In genomic region chr1:161019767-161020572, GRCh38 we compare ENCODE assay signal across 8 cellular contexts. TPM values are rescaled to one million over a fixed set of nuclear protein-coding genes. Genes with fewer than 3 reads are reported as not detected.
A peak's percentile ranks its signal among the peaks of the same experiment; 100 is the strongest.
DNase-seq lines count a peak whose midpoint lies in the region; ATAC-seq and TF ChIP-seq lines count a peak whose summit lies in the region.

No MANE protein-coding gene starts in this region.

- no peak overlapping the region for H4K91ac ChIP-seq in IMR-90 (ENCODE audit: insufficient read depth, low read depth, low read length)

- H4K8ac ChIP-seq in IMR-90 (ENCODE audit: low read depth in 2 of 2, low read length in 2 of 2) = no peak overlapping the region

- peaks cover 28% of the 10 kb centered on the region for H3K27me3 ChIP-seq in IMR-90 (ENCODE audit: control insufficient read depth, insufficient read depth, low read length)
- H3K27me3 ChIP-seq in iPS DF 6.9 (ENCODE audit: control insufficient read depth, insufficient read depth, low read length) = no peaks in the 10 kb centered on the region
- H3K27me3 ChIP-seq in spleen (replicated peaks in 1 of 7) = no peaks in the 10 kb centered on the region

- POLR2A ChIA-PET in IMR-90 (lab: Charles Lee; ENCODE audit: unreplicated experiment) = no interaction called here

- peak; percentile 31 for ATAC-seq in IMR-90 (ENCODE audit: low read depth)
- no peak for ATAC-seq in GM18519 (IDR thresholded peaks at IDR 0.05; ENCODE audit: low FRiP score, unreplicated experiment)

- H3K14ac ChIP-seq in IMR-90 (replicated peaks; ENCODE audit: low read depth, low read length) = no peak overlapping the region

- no peak overlapping the region for H2BK120ac ChIP-seq in IMR-90 (ENCODE audit: low read depth, low read length)

- BruUV-seq in IMR-90 (replicated peaks; lab: Mats Ljungman, UMichigan) = no TSS peak

- H3K9me3 Mint-ChIP-seq in activated naive CD8-positive, alpha-beta T cell (ENCODE audit: low read depth) = no peaks in the 10 kb centered on the region

- H3K56ac ChIP-seq in IMR-90 (ENCODE audit: extremely low read depth, insufficient read depth, low read length) = no peak overlapping the region

- H3K9me1 ChIP-seq in IMR-90 (ENCODE audit: insufficient read depth, low read length) = peaks cover 6% of the 10 kb centered on the region; the same call in 1 of the 2 replicates

- no peaks in the 10 kb centered on the region for H3K79me1 ChIP-seq in IMR-90 (ENCODE audit: low read depth in 1 of 2, low read length in 2 of 2)

- no peaks in the 10 kb centered on the region for H3K9me3 ChIP-seq in IMR-90 (ENCODE audit: control insufficient read depth, insufficient read depth, low read length)
- no peaks in the 10 kb centered on the region for H3K9me3 ChIP-seq in iPS DF 6.9 (ENCODE audit: control insufficient read depth, insufficient read depth, low read length)
- no peaks in the 10 kb centered on the region for H3K9me3 ChIP-seq in spleen

- no peak for TF ChIP-seq RAD21 in IMR-90 (IDR thresholded peaks at IDR 0.05; ENCODE audit: low read length)

- H3K36me3 ChIP-seq in IMR-90 (ENCODE audit: control insufficient read depth, insufficient read depth, low read length) (no peaks in the 10 kb centered on the region), iPS DF 6.9 (ENCODE audit: control insufficient read depth, insufficient read depth, low read length) (no peaks in the 10 kb centered on the region), spleen (no peaks in the 10 kb centered on the region)

- peak overlapping the region; percentile 99 for H3K4me2 ChIP-seq in IMR-90 (ENCODE audit: low read depth, low read length)

- H3K4me1 ChIP-seq in IMR-90 (ENCODE audit: control insufficient read depth, insufficient read depth, low read length) (peaks cover 3% of the 10 kb centered on the region; the same call in 1 of the 2 replicates), iPS DF 6.9 (ENCODE audit: control insufficient read depth, insufficient read depth, low read length) (peaks cover 3% of the 10 kb centered on the region), spleen (peaks cover 2 to 68% (median 46%) of the 10 kb centered on the region in 6 donors)

- H2BK20ac ChIP-seq in IMR-90 (ENCODE audit: low read depth, low read length) = no peak overlapping the region

- no peaks in the 10 kb centered on the region for H3K36me3 Mint-ChIP-seq in activated naive CD8-positive, alpha-beta T cell

- H3K4me3 ChIP-seq in IMR-90 (ENCODE audit: insufficient read depth, low read depth, low read length) (peak overlapping the region; percentile 58), iPS DF 6.9 (ENCODE audit: low read length) (peak overlapping the region; percentile 74; the same call in 1 of the 2 replicates), spleen (peak overlapping the region; percentile 56 to 86 (median 66))

- no peak overlapping the region for H2BK15ac ChIP-seq in IMR-90 (ENCODE audit: low read depth, low read length)

- peak overlapping the region; percentile 29 for H3K27ac Mint-ChIP-seq in activated naive CD8-positive, alpha-beta T cell

- no peak overlapping the region for H3K9ac ChIP-seq in IMR-90 (ENCODE audit: low read depth, low read length)

- TF ChIP-seq POLR2A in IMR-90 (IDR thresholded peaks at IDR 0.05; ENCODE audit: low read depth, low read length) (no peak), spleen (IDR thresholded peaks at IDR 0.05) (no peak)

- no peak overlapping the region for H2AK9ac ChIP-seq in IMR-90 (replicated peaks; ENCODE audit: low read depth, low read length, poor library complexity)

- no peaks in the 10 kb centered on the region for H3K27me3 Mint-ChIP-seq in activated naive CD8-positive, alpha-beta T cell

- intact Hi-C loops in IMR-90 (cut with micrococcal nuclease) = no loop called here
- intact Hi-C loops in spleen (cut with DNase I; ENCODE audit: low total_unique reads) = no loop called here

- H4K20me1 ChIP-seq in IMR-90 (ENCODE audit: insufficient read depth, low read length) = no peaks in the 10 kb centered on the region

- H3K23ac ChIP-seq in IMR-90 (ENCODE audit: low read depth, low read length) = peak overlapping the region; percentile 50; the same call in 1 of the 2 replicates

- peaks cover 31% of the 10 kb centered on the region for H3K4me1 Mint-ChIP-seq in activated naive CD8-positive, alpha-beta T cell (ENCODE audit: low read depth)

- peak overlapping the region; percentile 92 for H3K4me3 Mint-ChIP-seq in activated naive CD8-positive, alpha-beta T cell

- CTCF ChIA-PET in IMR-90 (lab: Yijun Ruan, JAX) = no interaction called here

- DNase-seq in GM03348 (ENCODE audit: low spot score) = peak; percentile 23
- no peak for DNase-seq in IMR-90
- no peak for DNase-seq in iPS DF 6.9 (ENCODE audit: low read depth, low spot score)
- no peak for DNase-seq in spleen
- DNase-seq in activated gamma-delta T cell treated with Interleukin-2 at 50 U/mL for 16 hours = no peak
- no peak for DNase-seq in nucleus accumbens (lab: John Stamatoyannopoulos, UW)

- H3K18ac ChIP-seq in IMR-90 (ENCODE audit: low read depth, low read length) = no peak overlapping the region

- H2AFZ ChIP-seq in IMR-90 (replicated peaks; ENCODE audit: low read length, poor library complexity) = peak overlapping the region; percentile 92

- 14% methylated on average over 2 of the region's 11 CpGs; no CpG with 5 or more reads in 1 of the 2 experiments for WGBS in IMR-90 (ENCODE audit: extremely low coverage in 2 of 2, insufficient read length in 1 of 2), 2 experiments
- no CpG with 5 or more reads among the region's 11 CpGs for WGBS in iPS DF 6.9 (ENCODE audit: insufficient coverage, insufficient read length)
- 10 to 19% (median 14%) methylated on average over 11 of the region's 11 CpGs for WGBS in spleen, 5 donors

- in situ Hi-C loops in IMR-90 (cut with MboI; ENCODE audit: low sequenced_read_pairs) = no loop called here

- H2AK5ac ChIP-seq in IMR-90 (ENCODE audit: low read depth, low read length) = no peak overlapping the region

- no peak overlapping the region for H3K4ac ChIP-seq in IMR-90 (ENCODE audit: low read depth, low read length)

- TF ChIP-seq CTCF in IMR-90 (conservative IDR thresholded peaks at IDR 0.05; ENCODE audit: low read depth, low read length) (no peak), spleen (IDR thresholded peaks at IDR 0.05 in 8 of 11, conservative IDR thresholded peaks at IDR 0.05 in 3 of 11) (no peak)

- no peak overlapping the region for H2BK5ac ChIP-seq in IMR-90 (ENCODE audit: low read depth, low read length, poor library complexity, severe bottlenecking)

- H4K5ac ChIP-seq in IMR-90 (ENCODE audit: low read depth, low read length) = no peak overlapping the region

- dilution Hi-C loops in IMR-90 (cut with HindIII; ENCODE audit: low sequenced_read_pairs, unreplicated experiment) = no loop called here

- H3K27ac ChIP-seq in IMR-90 (ENCODE audit: insufficient read depth, low read length) (no peak overlapping the region), iPS DF 6.9 (ENCODE audit: low read length) (no peak overlapping the region), spleen (peak overlapping the region; percentile 49 to 93 (median 90))

TF ChIP-seq in IMR-90, 13 proteins besides CTCF, POLR2A, EP300 and RAD21:
- TF ChIP-seq SMC3 (IDR thresholded peaks at IDR 0.05; ENCODE audit: low read depth, low read length) (no peak), CHD1 (IDR thresholded peaks at IDR 0.05; ENCODE audit: low read depth, low read length) (no peak), FOS (IDR thresholded peaks at IDR 0.05; ENCODE audit: low read depth, low read length) (no peak), NFE2L2 (IDR thresholded peaks at IDR 0.05; ENCODE audit: low read depth, low read length) (no peak), USF2 (IDR thresholded peaks at IDR 0.05; ENCODE audit: low read depth, low read length) (no peak)

RNA-seq across cellular contexts. Expression of gene F11R, which starts 1.0 kb away (rescaled TPM):
- 0.83 and 2.2 TPM in 2 replicates for total RNA-seq in IMR-90 (2012; rRNA removed)
- 0.47 and 0.79 TPM in 2 replicates for polyA plus RNA-seq in IMR-90 (2012; rRNA removed)
- polyA plus RNA-seq in IMR-90 (2012; cell fraction: cytosol; rRNA removed) = 0.78 and 2.0 TPM in 2 replicates
- polyA plus RNA-seq in IMR-90 (2012; cell fraction: nucleus; rRNA removed; ENCODE audit: low replicate concordance) = 0.44 and 0.60 TPM in 2 replicates
- 10 to 100 TPM; 46.7 to 77.2 (median 56.8) TPM for total RNA-seq in spleen
- 10 to 100 TPM in 1 of 3 donors, 1 to 10 TPM in 2; 6.4 to 16.5 (median 8.4) TPM for polyA plus RNA-seq in spleen

RNA-seq across cellular contexts. Expression of gene TSTD1, which starts 18.8 kb away (rescaled TPM):
- not detected in 2 replicates for total RNA-seq in IMR-90 (2012; rRNA removed)
- 0.21 TPM in 1 of 2 replicates, not detected in the other for polyA plus RNA-seq in IMR-90 (2012; rRNA removed)
- 0.49 TPM in 1 of 2 replicates, not detected in the other for polyA plus RNA-seq in IMR-90 (2012; cell fraction: cytosol; rRNA removed)
- polyA plus RNA-seq in IMR-90 (2012; cell fraction: nucleus; rRNA removed; ENCODE audit: low replicate concordance) = 0.25 and 0.46 TPM in 2 replicates
- 10 to 100 TPM; 24.3 to 31.9 (median 29.7) TPM for total RNA-seq in spleen
- polyA plus RNA-seq in spleen = 100 to 1,000 TPM in 1 of 3 donors, 10 to 100 TPM in 2; 87.6 to 141 (median 94.2) TPM

RNA-seq across cellular contexts. Expression of gene USF1, which starts 25.8 kb away (rescaled TPM):
- total RNA-seq in IMR-90 (2012; rRNA removed) (62.2 and 78.9 TPM in 2 replicates), spleen (100 to 1,000 TPM; 113 to 158 (median 123) TPM)
- polyA plus RNA-seq in IMR-90 (2012; rRNA removed) (34.6 and 37.1 TPM in 2 replicates), spleen (100 to 1,000 TPM; 132 to 339 (median 228) TPM)
- polyA plus RNA-seq in IMR-90 (2012; cell fraction: cytosol; rRNA removed) = 14.0 and 18.6 TPM in 2 replicates
- polyA plus RNA-seq in IMR-90 (2012; cell fraction: nucleus; rRNA removed; ENCODE audit: low replicate concordance) = 122 and 130 TPM in 2 replicates

RNA-seq across cellular contexts. Expression of gene ARHGAP30, which starts 49.7 kb away (rescaled TPM):
- total RNA-seq in IMR-90 (2012; rRNA removed) = not detected in 2 replicates
- polyA plus RNA-seq in IMR-90 (2012; rRNA removed) = 0.02 and 0.03 TPM in 2 replicates
- polyA plus RNA-seq in IMR-90 (2012; cell fraction: cytosol; rRNA removed) = not detected in 2 replicates
- polyA plus RNA-seq in IMR-90 (2012; cell fraction: nucleus; rRNA removed; ENCODE audit: low replicate concordance) = 0.05 TPM in 1 of 2 replicates, not detected in the other
- 100 to 1,000 TPM; 103 to 145 (median 129) TPM for total RNA-seq in spleen
- 10 to 100 TPM; 28.8 to 81.5 (median 31.1) TPM for polyA plus RNA-seq in spleen

Comparison
In these comparisons a context has a peak if more than half of its experiments do, and no peak if none do; other contexts are left out.
1. H3K27ac ChIP-seq: peak in spleen (8 of 8); none in IMR-90 (single experiment) and iPS DF 6.9 (single experiment).
2. RNA of gene F11R, which starts 1.0 kb away (total RNA-seq): 46.7 to 77.2 TPM in spleen; 0.83 to 2.2 TPM in IMR-90; every median in the first group is over 10 times any median in the second.
3. RNA of gene TSTD1, which starts 18.8 kb away (total RNA-seq): 24.3 to 31.9 TPM in spleen; not detected in IMR-90; every median in the first group is over 10 times any median in the second.
4. Peak in every context shown above with its lines, with median percentiles within 50 percentile points of each other: H3K4me3 ChIP-seq.